Comparison of ENCODE assay signal across 17 cellular contexts in the genomic region with DNA sequence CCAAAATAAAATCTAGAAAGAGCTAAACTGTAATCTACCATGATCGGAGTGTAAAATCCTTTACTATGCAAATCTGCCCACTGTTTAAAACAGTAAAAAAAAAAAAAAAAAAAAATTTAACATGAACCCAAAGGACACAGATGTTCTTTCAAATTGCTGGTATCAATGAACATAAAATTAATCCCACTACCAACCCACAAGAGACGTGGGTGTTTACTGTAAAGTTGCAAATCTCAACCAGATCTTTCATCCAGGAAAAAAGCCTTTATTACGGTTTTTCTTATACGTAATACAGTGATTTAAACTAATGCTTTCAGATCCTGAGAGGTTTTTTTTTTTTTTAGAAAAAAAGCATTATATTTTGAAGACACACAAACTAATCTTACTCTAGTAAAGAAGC. TPM values are rescaled to one million over a fixed set of nuclear protein-coding genes. Genes with fewer than 3 reads are reported as not detected.
DNase-seq lines count a peak whose midpoint lies in the region; ATAC-seq, FAIRE-seq and TF ChIP-seq lines count a peak whose summit lies in the region.
"Had no signal": no experiment of that assay in that cellular context is flagged by ENCODE, and none has a peak within 500 bp of the region (broad histone marks: within the 10 kb centered on the region; RNA-seq: fewer than 3 reads in every experiment).

No MANE protein-coding gene starts in this region.

- DNase-seq in GM19239 (ENCODE audit: insufficient read length, low spot score) (no peak), smooth muscle cell (lab: John Stamatoyannopoulos, UW; ENCODE audit: unreplicated experiment) (no peak)
- no peak for DNase-seq in activated naive CD4-positive, alpha-beta T cell (lab: John Stamatoyannopoulos, UW)
- DNase-seq: CD8-positive, alpha-beta memory T cell; HCEC 1CT; KG1; MM.1S; NCI-H187 treated with DMSO at 0.1 percent for 48 hours; NCI-H446; RPMI8226; SJCRH30 had no signal

- peak overlapping the region; percentile 99 for H3K4me2 ChIP-seq in OCI-LY1 (ENCODE audit: low read length)
- peak overlapping the region; percentile 89 for H3K4me2 ChIP-seq in smooth muscle cell

- H3K36me3 Mint-ChIP-seq in brain, result peaks cover 30% of the 10 kb centered on the region

- H3K79me2 ChIP-seq in OCI-LY1 (ENCODE audit: insufficient read depth, low read length) (peaks cover 54% of the 10 kb centered on the region), smooth muscle cell (ENCODE audit: low read depth) (peaks cover 61% of the 10 kb centered on the region)

- H3K27ac ChIP-seq in OCI-LY1 (ENCODE audit: low read depth, low read length, poor library complexity, severe bottlenecking) (peak overlapping the region; percentile 89), smooth muscle cell (ENCODE audit: low read depth) (no peak overlapping the region)
- H3K27ac ChIP-seq: SJCRH30 had no signal

- H3K9me3 Mint-ChIP-seq in brain, result peaks cover 3 to 9% (median 7%) of the 10 kb centered on the region in 5 experiments

- no peak overlapping the region for H2AFZ ChIP-seq in OCI-LY1 (ENCODE audit: low read length)
- no peak overlapping the region for H2AFZ ChIP-seq in smooth muscle cell (ENCODE audit: low read depth)

- H3K4me1 Mint-ChIP-seq in brain, result peaks cover 44% of the 10 kb centered on the region

- H3K9me3 ChIP-seq in OCI-LY1 (ENCODE audit: low read length) (no peaks in the 10 kb centered on the region; the same call in 1 of the 2 replicates), smooth muscle cell (replicated peaks; ENCODE audit: low read depth) (no peaks in the 10 kb centered on the region)
- H3K9me3 ChIP-seq: SJCRH30 had no signal

- no peaks in the 10 kb centered on the region for H4K20me1 ChIP-seq in OCI-LY1 (ENCODE audit: insufficient read depth, low read length)
- H4K20me1 ChIP-seq in smooth muscle cell (ENCODE audit: low read depth), result peaks cover 41% of the 10 kb centered on the region

- ATAC-seq in GM18867 (IDR thresholded peaks at IDR 0.05; ENCODE audit: unreplicated experiment) (no peak), GM19463 (IDR thresholded peaks at IDR 0.05; ENCODE audit: unreplicated experiment) (no peak)

- H3K27me3 Mint-ChIP-seq in brain, result peaks cover 5% of the 10 kb centered on the region
- H3K27me3 Mint-ChIP-seq: B cell; CD8-positive, alpha-beta memory T cell had no signal

- no peak overlapping the region for H3K27ac Mint-ChIP-seq in brain

- H3K27me3 ChIP-seq in OCI-LY1 (ENCODE audit: insufficient read depth, low read length), result no peaks in the 10 kb centered on the region
- H3K27me3 ChIP-seq in smooth muscle cell (ENCODE audit: low read depth), result no peaks in the 10 kb centered on the region
- H3K27me3 ChIP-seq: SJCRH30 had no signal

- FAIRE-seq in GM19239 (lab: Jason Lieb, UNC), result peak; percentile 33
- FAIRE-seq: HTR-8/SVneo had no signal

- TF ChIP-seq CTCF in OCI-LY1 (IDR thresholded peaks at IDR 0.05; ENCODE audit: low read length) (no peak), brain (conservative IDR thresholded peaks at IDR 0.05) (no peak), smooth muscle cell (IDR thresholded peaks at IDR 0.05; ENCODE audit: borderline replicate concordance, insufficient read depth, poor library complexity, severe bottlenecking) (no peak)

- H3K4me1 ChIP-seq in OCI-LY1 (ENCODE audit: insufficient read depth, low read length, severe bottlenecking), result peaks cover 62% of the 10 kb centered on the region
- H3K4me1 ChIP-seq in smooth muscle cell (ENCODE audit: low read depth), result peaks cover 21% of the 10 kb centered on the region

- WGBS in smooth muscle cell (ENCODE audit: low lambda C conversion rate), result 63% methylated on average over 4 of the region's 4 CpGs

- peaks cover 12% of the 10 kb centered on the region for H3F3A ChIP-seq in OCI-LY1 (ENCODE audit: insufficient read depth, low read length)
- peaks cover 5% of the 10 kb centered on the region for H3F3A ChIP-seq in smooth muscle cell (ENCODE audit: low read depth)

- H3K4me3 ChIP-seq in OCI-LY1 (ENCODE audit: low read depth, low read length, poor library complexity, severe bottlenecking), result peak overlapping the region; percentile 93
- H3K4me3 ChIP-seq in smooth muscle cell, result no peak overlapping the region

- H3K36me3 ChIP-seq in OCI-LY1 (ENCODE audit: insufficient read depth, low read length) (peaks cover 9% of the 10 kb centered on the region), smooth muscle cell (ENCODE audit: low read depth) (no peaks in the 10 kb centered on the region)

- H3K9ac ChIP-seq in OCI-LY1 (ENCODE audit: low read length) (peak overlapping the region; percentile 90; the same call in 1 of the 2 replicates), smooth muscle cell (ENCODE audit: low read depth) (no peak overlapping the region)

- H3K4me3 Mint-ChIP-seq in brain, result peak overlapping the region; percentile 96 to 99 (median 98)

- H3K9me2 ChIP-seq in OCI-LY1 (ENCODE audit: low read depth, low read length), result no peaks in the 10 kb centered on the region

RNA-seq across cellular contexts. Expression of gene CDK19, which starts 2.5 kb away (rescaled TPM):
- polyA plus RNA-seq in brain (ENCODE audit: insufficient read depth, low read depth, low replicate concordance) (36.0 TPM), smooth muscle cell (3.7 and 4.4 TPM in 2 replicates)
- 14.0 and 17.1 TPM in 2 replicates for total RNA-seq in smooth muscle cell
